19 cellular contexts compared by ENCODE assay signal in genomic region chr16:12567602-12568001, GRCh38.
"Had no signal": no experiment of that assay in that cellular context is flagged by ENCODE, and none has a peak within 500 bp of the region (broad histone marks: within the 10 kb centered on the region; RNA-seq: fewer than 3 reads in every experiment).

No MANE protein-coding gene starts in this region.

- H3K4me1 ChIP-seq: ascending aorta, breast epithelium, right atrium auricular region, transverse colon, vagina had no signal

- DNase-seq: activated CD8-positive, alpha-beta memory T cell treated with anti-CD3 and anti-CD28 coated beads, Interleukin-2, amount 10 ng/mL, durations not matched to agents 7 days and 5 days; activated T-cell treated with anti-CD3 and anti-CD28 coated beads, Interleukin-2, amount 50 U/mL, for 1 hour; dermis blood vessel endothelial cell; foreskin melanocyte; kidney glomerular epithelial cell; mesendoderm; occipital lobe; SJCRH30; stimulated activated CD4-positive, alpha-beta T cell treated with anti-CD3 and anti-CD28 coated beads, Interleukin-4, amount 100 ng/mL, for 1 hour; stimulated activated naive CD4-positive, alpha-beta T cell; T-helper 9 cell; transverse colon had no signal

- H3K27ac Mint-ChIP-seq: activated CD8-positive, alpha-beta memory T cell treated with anti-CD3 and anti-CD28 coated beads, Interleukin-2, amount 10 ng/mL, durations not matched to agents 7 days and 5 days; nephron had no signal

- H3K4me3 Mint-ChIP-seq: activated CD8-positive, alpha-beta memory T cell treated with anti-CD3 and anti-CD28 coated beads, Interleukin-2, amount 10 ng/mL, durations not matched to agents 7 days and 5 days; nephron had no signal

- H3K27me3 ChIP-seq: ascending aorta, breast epithelium, right atrium auricular region, SJCRH30, transverse colon, vagina had no signal

- ATAC-seq: activated CD8-positive, alpha-beta memory T cell treated with anti-CD3 and anti-CD28 coated beads, Interleukin-2, amount 10 ng/mL, durations not matched to agents 7 days and 5 days had no signal

- H3K9me3 ChIP-seq: ascending aorta, breast epithelium, right atrium auricular region, SJCRH30, transverse colon, vagina had no signal

- H3K4me3 ChIP-seq: ascending aorta, breast epithelium, right atrium auricular region, SJCRH30, transverse colon, vagina had no signal

- H3K36me3 ChIP-seq: breast epithelium, right atrium auricular region, SJCRH30, transverse colon, vagina had no signal

- H3K27ac ChIP-seq: ascending aorta, breast epithelium, epithelial cell of prostate, right atrium auricular region, SJCRH30, transverse colon, vagina, VCaP had no signal

- H3K27me3 Mint-ChIP-seq: activated CD8-positive, alpha-beta memory T cell treated with anti-CD3 and anti-CD28 coated beads, Interleukin-2, amount 10 ng/mL, durations not matched to agents 7 days and 5 days had no signal
